20 cellular contexts compared by ENCODE assay signal in the genomic region with DNA sequence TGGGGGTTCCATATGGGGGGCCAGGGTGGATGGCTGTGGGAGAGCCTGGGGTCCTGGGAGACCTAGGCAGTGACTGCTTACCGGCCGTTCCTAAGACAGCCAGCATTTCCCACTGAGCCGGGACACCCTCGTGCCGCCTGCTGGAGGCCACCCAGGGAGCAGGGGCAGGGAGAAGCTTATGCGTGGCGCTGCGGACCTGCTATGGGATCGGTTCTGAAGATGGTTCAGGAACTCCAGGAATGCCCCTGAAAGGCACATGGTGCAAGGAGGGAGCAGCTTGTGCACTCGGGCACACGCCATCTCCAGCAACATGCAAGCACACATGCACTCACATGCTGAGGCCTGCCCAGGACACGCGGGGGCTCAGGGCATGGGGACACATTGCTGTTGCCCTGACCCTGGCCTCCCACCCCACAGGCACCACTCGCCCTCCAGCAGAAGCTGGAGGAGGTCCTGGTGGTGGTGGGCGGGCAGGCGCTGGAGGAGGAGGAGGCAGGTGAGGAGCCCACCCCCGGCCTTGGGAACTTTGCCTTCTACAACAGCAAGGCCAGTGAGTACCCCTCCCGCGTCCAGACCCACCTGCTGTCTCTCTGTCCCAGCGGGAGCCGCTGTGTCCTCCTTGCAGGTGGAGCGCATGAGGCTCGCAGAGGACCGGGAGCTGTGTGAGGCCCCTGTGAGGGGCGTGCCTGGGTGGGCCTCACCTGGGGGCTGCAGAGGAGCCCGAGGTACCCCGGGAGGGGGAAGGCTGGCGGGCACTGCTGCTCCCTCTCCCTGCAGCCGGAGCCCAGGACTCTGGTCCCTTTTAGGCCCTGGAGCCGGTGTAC. TPM values are rescaled to one million over a fixed set of nuclear protein-coding genes. Genes with fewer than 3 reads are reported as not detected.
DNase-seq lines count a peak whose midpoint lies in the region; ATAC-seq lines count a peak whose summit lies in the region.
"Had no signal": no experiment of that assay in that cellular context is flagged by ENCODE, and none has a peak within 500 bp of the region (broad histone marks: within the 10 kb centered on the region; RNA-seq: fewer than 3 reads in every experiment).

No MANE protein-coding gene starts in this region.

- H3K9ac ChIP-seq in SK-N-MC (ENCODE audit: insufficient read length) (no peak overlapping the region), skeletal muscle tissue (ENCODE audit: low read depth in 1 of 3, low read length in 3 of 3) (peak overlapping the region; percentile 70 to 87 (median 73))

- H3K27me3 ChIP-seq in skeletal muscle tissue (ENCODE audit: control insufficient read depth in 3 of 3, insufficient read depth in 3 of 3, low read length in 3 of 3), result no peaks in the 10 kb centered on the region
- H3K27me3 ChIP-seq: stomach had no signal

- ATAC-seq in Right ventricle myocardium inferior, result no peak
- ATAC-seq in GM18498 (IDR thresholded peaks at IDR 0.05; ENCODE audit: unreplicated experiment), result no peak
- ATAC-seq: activated CD8-positive, alpha-beta memory T cell treated with anti-CD3 and anti-CD28 coated beads, Interleukin-2, amount 10 ng/mL, durations not matched to agents 7 days and 5 days had no signal

- intact Hi-C loops in Right ventricle myocardium inferior (cut with DNase I) (no loop called here), cardiac septum (cut with DNase I) (no loop called here)

- peaks cover 52 to 90% (median 61%) of the 10 kb centered on the region in 3 donors for H3K4me1 ChIP-seq in skeletal muscle tissue (ENCODE audit: control insufficient read depth in 3 of 3, insufficient read depth in 3 of 3, low read length in 3 of 3)
- H3K4me1 ChIP-seq: HAP-1 had no signal

- no peaks in the 10 kb centered on the region for H3K36me3 ChIP-seq in SK-N-MC (ENCODE audit: insufficient read depth, low read length)
- peaks cover 8 to 23% (median 17%) of the 10 kb centered on the region in 3 donors for H3K36me3 ChIP-seq in skeletal muscle tissue (ENCODE audit: control insufficient read depth in 3 of 3, insufficient read depth in 3 of 3, low read length in 3 of 3)
- H3K36me3 ChIP-seq: HAP-1, stomach had no signal

- H3K4me3 ChIP-seq in SK-N-MC (no peak overlapping the region), skeletal muscle tissue (ENCODE audit: low read length in 3 of 3) (peak overlapping the region; percentile 55 to 76 (median 72))
- H3K4me3 ChIP-seq: HAP-1, stomach had no signal

- H3K9me3 ChIP-seq in SK-N-MC (ENCODE audit: low read depth, low read length) (no peaks in the 10 kb centered on the region), skeletal muscle tissue (ENCODE audit: control insufficient read depth in 3 of 3, low read length in 3 of 3) (no peaks in the 10 kb centered on the region)
- H3K9me3 ChIP-seq: HAP-1, stomach had no signal

- DNase-seq in Right ventricle myocardium inferior (ENCODE audit: missing footprints) (peak; percentile 73), cardiac septum (ENCODE audit: low spot score) (no peak), SK-N-MC (ENCODE audit: low read depth, low spot score) (no peak), kidney glomerular epithelial cell (lab: John Stamatoyannopoulos, UW) (peak; percentile 5), NCI-H2196 treated with DMSO at 0.1 percent for 48 hours (lab: John Stamatoyannopoulos, UW; ENCODE audit: unreplicated experiment) (no peak), NOMO-1 treated with dmso at 0.1 percent for 144 hours (lab: John Stamatoyannopoulos, UW; ENCODE audit: unreplicated experiment) (no peak)
- DNase-seq: activated CD8-positive, alpha-beta memory T cell treated with anti-CD3 and anti-CD28 coated beads, Interleukin-2, amount 10 ng/mL, durations not matched to agents 7 days and 5 days; activated effector memory CD4-positive, alpha-beta T cell treated with anti-CD3 and anti-CD28 coated beads, Interleukin-2, amount 50 U/mL, for 16 hours; amniotic stem cell; CD4-positive, alpha-beta T cell; cerebellar nuclear complex; DND-41 had no signal

- peak overlapping the region; percentile 74 for H3K27ac ChIP-seq in SK-N-MC
- H3K27ac ChIP-seq in skeletal muscle tissue (ENCODE audit: low read depth, low read length), result peak overlapping the region; percentile 86

RNA-seq across cellular contexts. Expression of a gene that starts 4.1 kb away (rescaled TPM):
- total RNA-seq in Right ventricle myocardium inferior (20.6 TPM), cardiac septum (14.3 TPM), skeletal muscle tissue (18.3 TPM)
- total RNA-seq: A673; activated CD8-positive, alpha-beta memory T cell treated with anti-CD3 and anti-CD28 coated beads, Interleukin-2, amount 10 ng/mL, durations not matched to agents 7 days and 5 days; CD4-positive, alpha-beta T cell; lung microvascular endothelial cell; pulmonary artery endothelial cell; SK-MEL-5 had no signal

RNA-seq across cellular contexts. Expression of a gene that starts 16.2 kb away (rescaled TPM):
- total RNA-seq in Right ventricle myocardium inferior (0.51 TPM), cardiac septum (0.62 TPM), skeletal muscle tissue (4.2 TPM)
- total RNA-seq: activated CD8-positive, alpha-beta memory T cell treated with anti-CD3 and anti-CD28 coated beads, Interleukin-2, amount 10 ng/mL, durations not matched to agents 7 days and 5 days; CD4-positive, alpha-beta T cell; lung microvascular endothelial cell had no signal

RNA-seq across cellular contexts. Expression of a gene that starts 42.5 kb away (rescaled TPM):
- total RNA-seq in Right ventricle myocardium inferior (not detected), cardiac septum (0.08 TPM), skeletal muscle tissue (1.6 TPM)
- total RNA-seq: CD4-positive, alpha-beta T cell; lung microvascular endothelial cell had no signal

Comparison
In these comparisons a context has a peak if more than half of its experiments do, and no peak if none do; other contexts are left out.
1. DNase-seq: peak in Right ventricle myocardium inferior (single experiment) and kidney glomerular epithelial cell (single experiment); none in cardiac septum (single experiment), SK-N-MC (single experiment), NCI-H2196 treated with DMSO at 0.1 percent for 48 hours (single experiment) and NOMO-1 treated with dmso at 0.1 percent for 144 hours (single experiment).